8 cellular contexts compared by ENCODE assay signal in genomic region chr6:125986956-125987617, GRCh38. TPM values are rescaled to one million over a fixed set of nuclear protein-coding genes. Genes with fewer than 3 reads are reported as not detected.
DNase-seq lines count a peak whose midpoint lies in the region; ATAC-seq and TF ChIP-seq lines count a peak whose summit lies in the region.

No MANE protein-coding gene starts in this region.

- CTCF ChIA-PET in BJ (lab: Yijun Ruan, JAX), result interaction anchor here (1.2 to 2.6 kb wide), 2 partner anchors 9 to 13 kb away, joined by 5 to 23 read pairs; no protein-coding TSS in a partner anchor

- no peaks in the 10 kb centered on the region for H3K27me3 ChIP-seq in BJ (ENCODE audit: control insufficient read depth, insufficient read depth, low read length)
- H3K27me3 ChIP-seq in SJSA1 (replicated peaks), result no peaks in the 10 kb centered on the region
- H3K27me3 ChIP-seq in rectal smooth muscle tissue (ENCODE audit: control insufficient read depth, insufficient read depth, low read length), result no peaks in the 10 kb centered on the region

- POLR2A ChIA-PET in BJ (lab: Charles Lee), result no interaction called here

- H3K27ac ChIP-seq in SJSA1, result no peak overlapping the region
- peak overlapping the region; percentile 81 for H3K27ac ChIP-seq in rectal smooth muscle tissue (ENCODE audit: low read depth, low read length)

- H3K4me3 ChIP-seq in BJ (ENCODE audit: low read depth, low read length) (peak overlapping the region; percentile 73), SJSA1 (peak overlapping the region; percentile 63), fibroblast of villous mesenchyme (ENCODE audit: low read depth, low read length) (peak overlapping the region; percentile 99), rectal smooth muscle tissue (ENCODE audit: low read length) (peak overlapping the region; percentile 100)

- H3K9ac ChIP-seq in rectal smooth muscle tissue (ENCODE audit: low read length), result peak overlapping the region; percentile 97

- DNase-seq in BJ (ENCODE audit: low read depth) (no peak), SJSA1 (ENCODE audit: low read depth in 1 of 2, low spot score in 2 of 2) (no peak), fibroblast of villous mesenchyme (ENCODE audit: low read depth) (peak; percentile 23), NAMALWA (ENCODE audit: low spot score) (no peak), superior temporal gyrus (ENCODE audit: extremely low spot score) (no peak)

- TF ChIP-seq CTCF in BJ (IDR thresholded peaks at IDR 0.05; ENCODE audit: insufficient read depth, low read depth, low read length), result no peak
- no peak for TF ChIP-seq CTCF in fibroblast of villous mesenchyme (IDR thresholded peaks at IDR 0.05; ENCODE audit: insufficient read depth, low read depth, low read length)

- ATAC-seq in GM19328 (IDR thresholded peaks at IDR 0.05; ENCODE audit: unreplicated experiment) (peak; percentile 13), HG03342 (IDR thresholded peaks at IDR 0.05; ENCODE audit: unreplicated experiment) (peak; percentile 24)

- H3K4me1 ChIP-seq in SJSA1 (replicated peaks) (peaks cover 33% of the 10 kb centered on the region), rectal smooth muscle tissue (ENCODE audit: control insufficient read depth, insufficient read depth, low read length) (peaks cover 7% of the 10 kb centered on the region)

- H3K36me3 ChIP-seq in BJ (ENCODE audit: control insufficient read depth, insufficient read depth, low read length) (no peaks in the 10 kb centered on the region), SJSA1 (0 out of 2 replicates have a peak, but pooled peaks cover 3% of the 10 kb centered on the region), rectal smooth muscle tissue (ENCODE audit: control insufficient read depth, insufficient read depth, low read length) (no peaks in the 10 kb centered on the region)

- no peaks in the 10 kb centered on the region for H3K9me3 ChIP-seq in SJSA1 (replicated peaks)

RNA-seq across cellular contexts. Expression of gene TRMT11, which starts 0.7 kb away (rescaled TPM):
- polyA plus RNA-seq in BJ (2011; rRNA removed), result 10.1 and 19.0 TPM in 2 replicates
- 7.2 and 11.3 TPM in 2 replicates for polyA minus RNA-seq in BJ (2011; rRNA and poly(A)+ RNA removed)
- total RNA-seq in SJSA1 (2014; rRNA removed; shearing (Covaris generic)), result 24.1 and 28.3 TPM in 2 replicates
- total RNA-seq in fibroblast of villous mesenchyme, result 29.6 and 49.2 TPM in 2 replicates

RNA-seq across cellular contexts. Expression of gene HINT3, which starts 30.5 kb away (rescaled TPM):
- 1.3 and 3.1 TPM in 2 replicates for polyA plus RNA-seq in BJ (2011; rRNA removed)
- 1.1 and 2.1 TPM in 2 replicates for polyA minus RNA-seq in BJ (2011; rRNA and poly(A)+ RNA removed)
- 16.9 and 26.2 TPM in 2 replicates for total RNA-seq in SJSA1 (2014; rRNA removed; shearing (Covaris generic))
- total RNA-seq in fibroblast of villous mesenchyme, result 14.5 and 23.3 TPM in 2 replicates
